19 cellular contexts compared by ENCODE assay signal in the genomic region with DNA sequence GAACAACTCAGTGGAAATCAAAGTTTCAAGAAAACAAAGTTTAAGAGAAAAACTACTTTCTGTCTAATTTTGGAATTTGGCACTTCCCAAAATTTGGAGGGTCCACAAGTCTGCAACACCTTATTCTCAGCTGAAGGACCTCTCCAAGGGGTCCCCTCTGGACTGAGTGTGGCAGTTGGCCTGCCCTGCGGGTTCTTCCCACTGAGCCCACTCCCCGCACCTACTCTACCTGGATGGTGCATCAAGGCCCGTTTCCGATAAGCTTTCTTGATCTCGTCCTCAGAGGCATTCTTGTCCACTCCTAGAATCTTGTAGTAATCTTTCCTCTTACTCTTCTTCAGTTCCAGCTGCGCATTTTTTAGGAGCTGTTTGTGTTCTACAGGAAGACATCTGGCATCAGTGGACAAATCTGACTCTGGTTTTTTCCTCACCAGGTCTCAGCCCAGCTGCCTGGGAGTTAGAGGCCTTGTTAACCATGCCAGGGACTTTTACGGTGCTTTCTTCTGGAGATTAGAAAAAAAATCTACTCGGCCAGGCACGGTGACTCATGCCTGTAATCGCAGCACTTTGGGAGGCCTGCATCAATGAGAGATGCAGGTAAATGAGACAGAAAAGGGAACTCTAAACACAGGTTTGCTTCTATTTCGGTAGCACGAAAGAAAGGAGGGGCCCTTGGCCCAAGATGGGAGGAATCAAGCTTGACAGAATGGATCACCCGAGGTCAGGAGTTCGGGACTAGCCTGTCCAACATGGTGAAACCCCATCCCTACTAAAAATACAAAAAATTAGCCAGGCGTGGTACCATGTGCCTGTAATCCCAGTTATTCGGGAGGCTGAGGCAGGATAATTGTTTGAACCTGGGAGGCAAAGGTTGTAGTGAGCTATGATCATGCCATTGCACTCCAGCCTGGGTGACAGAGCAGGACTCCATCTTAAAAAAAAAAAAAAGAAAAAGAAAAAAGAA. TPM values are rescaled to one million over a fixed set of nuclear protein-coding genes. Genes with fewer than 3 reads are reported as not detected.
DNase-seq lines count a peak whose midpoint lies in the region; ATAC-seq, FAIRE-seq and TF ChIP-seq lines count a peak whose summit lies in the region.
"Had no signal": no experiment of that assay in that cellular context is flagged by ENCODE, and none has a peak within 500 bp of the region (broad histone marks: within the 10 kb centered on the region; RNA-seq: fewer than 3 reads in every experiment).

No MANE protein-coding gene starts in this region.

- FAIRE-seq in pancreas (lab: Jason Lieb, UNC), result no peak
- no peak for FAIRE-seq in small intestine (lab: Jason Lieb, UNC)
- FAIRE-seq: bronchial epithelial cell, H1 had no signal

- ATAC-seq in pancreas (peak in 3 of 4 donors; percentile 47 to 66 (median 48)), HG02798 (IDR thresholded peaks at IDR 0.05; ENCODE audit: poor library complexity, unreplicated experiment) (no peak), GM18868 (IDR thresholded peaks at IDR 0.05; ENCODE audit: unreplicated experiment) (no peak)
- ATAC-seq: naive thymus-derived CD8-positive, alpha-beta T cell; T-helper 17 cell had no signal

- H3K4me1 ChIP-seq in CD4-positive, alpha-beta memory T cell (ENCODE audit: insufficient read depth, low read length), result no peaks in the 10 kb centered on the region
- peaks cover 13 to 44% (median 19%) of the 10 kb centered on the region in 3 donors for H3K4me1 ChIP-seq in esophagus squamous epithelium
- peaks cover 0 to 9% (median 4%) of the 10 kb centered on the region in 3 donors for H3K4me1 ChIP-seq in pancreas
- H3K4me1 ChIP-seq in small intestine (ENCODE audit: control insufficient read depth in 2 of 2, insufficient read depth in 1 of 2, low read depth in 1 of 2, low read length in 1 of 2), result no peaks in the 10 kb centered on the region

- H3K27ac ChIP-seq in CD4-positive, alpha-beta memory T cell (ENCODE audit: low read depth, low read length), result no peak overlapping the region
- peak overlapping the region in 3 of 4 donors; percentile 36 to 61 (median 54) for H3K27ac ChIP-seq in esophagus squamous epithelium
- no peak overlapping the region for H3K27ac ChIP-seq in pancreas
- H3K27ac ChIP-seq in small intestine (ENCODE audit: low read depth in 1 of 2, low read length in 1 of 2), result no peak overlapping the region

- H3K4me3 Mint-ChIP-seq in CD4-positive, alpha-beta memory T cell, result no peak overlapping the region
- H3K4me3 Mint-ChIP-seq: naive thymus-derived CD8-positive, alpha-beta T cell; T-helper 17 cell had no signal

- H3K27me3 Mint-ChIP-seq in CD4-positive, alpha-beta memory T cell, result no peaks in the 10 kb centered on the region
- H3K27me3 Mint-ChIP-seq: naive thymus-derived CD8-positive, alpha-beta T cell; T-helper 17 cell had no signal

- CTCF ChIA-PET in CD4-positive, alpha-beta memory T cell (lab: Charles Lee; ENCODE audit: partially characterized antibody), result interaction anchor here (1.4 kb wide), 1 partner anchor 18 kb away, joined by 3 read pairs; no protein-coding TSS in a partner anchor

- no peaks in the 10 kb centered on the region for H3K9me3 ChIP-seq in CD4-positive, alpha-beta memory T cell (ENCODE audit: control insufficient read depth in 1 of 2, low read length in 2 of 2)
- H3K9me3 ChIP-seq in esophagus squamous epithelium, result no peaks in the 10 kb centered on the region
- no peaks in the 10 kb centered on the region for H3K9me3 ChIP-seq in pancreas
- no peaks in the 10 kb centered on the region for H3K9me3 ChIP-seq in small intestine (ENCODE audit: control insufficient read depth, low read depth)
- H3K9me3 ChIP-seq: testis had no signal

- H3K36me3 ChIP-seq in CD4-positive, alpha-beta memory T cell (ENCODE audit: insufficient read depth, low read length), result peaks cover 49% of the 10 kb centered on the region
- H3K36me3 ChIP-seq in esophagus squamous epithelium (peaks cover 9 to 99% (median 31%) of the 10 kb centered on the region in 3 donors), pancreas (peaks cover 2 to 54% (median 9%) of the 10 kb centered on the region in 3 donors), small intestine (ENCODE audit: control insufficient read depth in 2 of 2, insufficient read depth in 2 of 2, low read length in 2 of 2) (peaks cover 18 to 19% of the 10 kb centered on the region in 2 donors)

- H3K9me3 Mint-ChIP-seq in CD4-positive, alpha-beta memory T cell, result peaks cover 0 to 3% (median 0%) of the 10 kb centered on the region in 8 donors
- H3K9me3 Mint-ChIP-seq: naive thymus-derived CD8-positive, alpha-beta T cell had no signal

- no peak for TF ChIP-seq POLR2A in esophagus squamous epithelium (IDR thresholded peaks at IDR 0.05)

- no peak overlapping the region for H3K4me3 ChIP-seq in CD4-positive, alpha-beta memory T cell (ENCODE audit: low read length in 2 of 2)
- H3K4me3 ChIP-seq in esophagus squamous epithelium (no peak overlapping the region), pancreas (no peak overlapping the region), small intestine (ENCODE audit: low read depth in 1 of 2, low read length in 2 of 2) (no peak overlapping the region)
- H3K4me3 ChIP-seq: testis had no signal

- H3K27me3 ChIP-seq in CD4-positive, alpha-beta memory T cell (ENCODE audit: insufficient read depth, low read length), result no peaks in the 10 kb centered on the region
- H3K27me3 ChIP-seq in esophagus squamous epithelium (no peaks in the 10 kb centered on the region), pancreas (no peaks in the 10 kb centered on the region), small intestine (ENCODE audit: control insufficient read depth in 2 of 2, insufficient read depth in 2 of 2, low read length in 2 of 2) (no peaks in the 10 kb centered on the region)
- H3K27me3 ChIP-seq: testis had no signal

- peaks cover 44 to 77% of the 10 kb centered on the region in 2 donors for H3K36me3 Mint-ChIP-seq in CD4-positive, alpha-beta memory T cell

- peak overlapping the region in 5 of 7 donors; percentile 29 to 80 (median 53) for H3K27ac Mint-ChIP-seq in CD4-positive, alpha-beta memory T cell

- intact Hi-C loops in CD4-positive, alpha-beta memory T cell (cut with micrococcal nuclease), result no loop called here
- intact Hi-C loops in esophagus squamous epithelium (cut with DNase I) (no loop called here), pancreas (cut with DNase I) (no loop called here)

- POLR2A ChIA-PET in CD4-positive, alpha-beta memory T cell (lab: Charles Lee; ENCODE audit: partially characterized antibody), result interaction anchor here (1.6 kb wide), 1 partner anchor 16 kb away, joined by 6 read pairs; the partner anchor contains the start of gene CNP

- WGBS in esophagus squamous epithelium, 2 donors, result 41 to 71% methylated on average over 14 to 16 of the region's 16 CpGs
- 86 to 91% methylated on average over 16 of the region's 16 CpGs for WGBS in pancreas, 2 donors
- 81 to 85% (median 84%) methylated on average over 16 of the region's 16 CpGs for WGBS in small intestine, 3 donors

- no peak for TF ChIP-seq CTCF in esophagus squamous epithelium (IDR thresholded peaks at IDR 0.05)
- no peak for TF ChIP-seq CTCF in pancreas (IDR thresholded peaks at IDR 0.05)

- H3K4me1 Mint-ChIP-seq in CD4-positive, alpha-beta memory T cell, result peaks cover 0 to 4% (median 1%) of the 10 kb centered on the region in 4 donors
- H3K4me1 Mint-ChIP-seq: naive thymus-derived CD8-positive, alpha-beta T cell had no signal

- no peak for DNase-seq in CD4-positive, alpha-beta memory T cell
- DNase-seq in RPMI7951 (ENCODE audit: low read depth) (peak; percentile 24), esophagus squamous epithelium (lab: John Stamatoyannopoulos, UW) (no peak), pancreas (peak in 1 of 6 donors; percentile 12), small intestine (no peak), foreskin melanocyte (no peak)
- DNase-seq: activated gamma-delta T cell treated with Interleukin-2 at 50 U/mL for 16 hours; COR-L47; effector CD4-positive, alpha-beta T cell; naive thymus-derived CD8-positive, alpha-beta T cell; NCI-H1436; SHP77 treated with DMSO at 0.1 percent for 48 hours; stimulated activated CD4-positive, alpha-beta T cell treated with anti-CD3 and anti-CD28 coated beads, Interleukin-2, amount 100 ng/mL, for 24 hours; T-helper 17 cell; testis had no signal

RNA-seq across cellular contexts. Expression of gene CNP, which starts 15.7 kb away (rescaled TPM):
- total RNA-seq in CD4-positive, alpha-beta memory T cell, result 10 to 100 TPM; 31.0 to 36.9 TPM
- 10 to 100 TPM; 23.6 to 35.7 TPM for polyA plus RNA-seq in CD4-positive, alpha-beta memory T cell
- 37.8 and 43.9 TPM in 2 replicates for total RNA-seq in RPMI7951 (2014; rRNA removed; shearing (Covaris generic))
- total RNA-seq in esophagus squamous epithelium (10 to 100 TPM; 45.3 to 66.0 (median 53.0) TPM), pancreas (10 to 100 TPM; 26.3 to 45.8 (median 32.1) TPM)
- polyA plus RNA-seq in pancreas (10 to 100 TPM; 26.4 to 34.4 TPM), small intestine (10 to 100 TPM; 13.2 to 37.4 (median 19.5) TPM)

RNA-seq across cellular contexts. Expression of gene DNAJC7, which starts 34.9 kb away (rescaled TPM):
- 100 to 1,000 TPM; 106 to 112 TPM for total RNA-seq in CD4-positive, alpha-beta memory T cell
- 10 to 100 TPM; 45.2 to 67.2 TPM for polyA plus RNA-seq in CD4-positive, alpha-beta memory T cell
- 63.1 and 65.7 TPM in 2 replicates for total RNA-seq in RPMI7951 (2014; rRNA removed; shearing (Covaris generic))
- 10 to 100 TPM; 42.6 to 82.0 (median 67.2) TPM for total RNA-seq in esophagus squamous epithelium
- total RNA-seq in pancreas, result 10 to 100 TPM; 32.2 to 45.3 (median 37.3) TPM
- 10 to 100 TPM; 53.4 to 63.6 TPM for polyA plus RNA-seq in pancreas
- polyA plus RNA-seq in small intestine, result 10 to 100 TPM; 70.0 to 79.4 (median 70.0) TPM

RNA-seq across cellular contexts. Expression of gene NKIRAS2, which starts 37.6 kb away (rescaled TPM):
- 10 to 100 TPM; 19.7 TPM for total RNA-seq in CD4-positive, alpha-beta memory T cell
- polyA plus RNA-seq in CD4-positive, alpha-beta memory T cell, result 10 to 100 TPM; 22.0 to 28.8 TPM
- total RNA-seq in RPMI7951 (2014; rRNA removed; shearing (Covaris generic)), result 36.2 and 38.0 TPM in 2 replicates
- total RNA-seq in esophagus squamous epithelium (10 to 100 TPM; 34.0 to 48.6 (median 35.7) TPM), pancreas (10 to 100 TPM in 3 of 6 donors, 1 to 10 TPM in 3; 6.5 to 14.7 (median 10.7) TPM)
- polyA plus RNA-seq in pancreas (10 to 100 TPM; 11.7 to 14.1 TPM), small intestine (10 to 100 TPM; 21.1 to 28.9 (median 23.3) TPM)

RNA-seq across cellular contexts. Expression of gene ODAD4, which starts 51.9 kb away (rescaled TPM):
- total RNA-seq in CD4-positive, alpha-beta memory T cell, result under 1 TPM in 1 of 2 experiments, not detected in 1; 0.20 TPM
- polyA plus RNA-seq in CD4-positive, alpha-beta memory T cell, result under 1 TPM in 1 of 2 donors, not detected in 1; 0.11 TPM
- total RNA-seq in RPMI7951 (2014; rRNA removed; shearing (Covaris generic)), result 0.78 and 1.9 TPM in 2 replicates
- total RNA-seq in esophagus squamous epithelium (under 1 TPM in 1 of 4 donors, not detected in 3; 0.38 TPM), pancreas (under 1 TPM; 0.20 to 0.98 (median 0.57) TPM)
- polyA plus RNA-seq in pancreas (1 to 10 TPM; 1.2 to 4.1 TPM), small intestine (under 1 TPM in 1 of 3 donors, not detected in 2; 0.28 TPM)
- total RNA-seq: naive thymus-derived CD8-positive, alpha-beta T cell had no signal

Comparison
In these comparisons a context has a peak if more than half of its experiments do, and no peak if none do; other contexts are left out.
1. H3K27ac ChIP-seq: peak in esophagus squamous epithelium (3 of 4); none in CD4-positive, alpha-beta memory T cell (single experiment), pancreas (0 of 4) and small intestine (0 of 2).
2. ATAC-seq: peak in pancreas (3 of 4); none in HG02798 (single experiment) and GM18868 (single experiment).